35 cellular contexts compared by ENCODE assay signal in genomic region chr7:155387066-155387620, GRCh38.
"Had no signal": no experiment of that assay in that cellular context is flagged by ENCODE, and none has a peak within 500 bp of the region (broad histone marks: within the 10 kb centered on the region; RNA-seq: fewer than 3 reads in every experiment).

No MANE protein-coding gene starts in this region.

- DNase-seq: activated B cell treated with CpG ODN at 0.5 μM for 24 hours; activated CD4-positive, alpha-beta memory T cell treated with anti-CD3 and anti-CD28 coated beads for 36 hours; activated CD4-positive, alpha-beta T cell treated with anti-CD3 and anti-CD28 coated beads for 4 hours; activated CD4-positive, alpha-beta T cell treated with anti-CD3 and anti-CD28 coated beads, Interleukin-2, amount 10 ng/mL, durations not matched to agents 24 days and 14 days; activated CD4-positive, alpha-beta T cell treated with anti-CD3 and anti-CD28 coated beads, Interleukin-2, amount 50 U/mL, for 1 hour; activated CD4-positive, alpha-beta T cell treated with anti-CD3 and anti-CD28 coated beads, Interleukin-2, amount 50 U/mL, for 4 hours; activated CD4-positive, CD25-positive, alpha-beta regulatory T cell treated with anti-CD3 and anti-CD28 coated beads, Interleukin-2, amount 50 U/mL, for 72 hours; activated CD8-positive, alpha-beta memory T cell treated with anti-CD3 and anti-CD28 coated beads, Interleukin-2, amount 50 U/mL, for 4 hours; activated CD8-positive, alpha-beta T cell treated with anti-CD3 and anti-CD28 coated beads for 36 hours; activated effector memory CD4-positive, alpha-beta T cell treated with anti-CD3 and anti-CD28 coated beads, Interleukin-2, amount 50 U/mL, for 16 hours; activated gamma-delta T cell treated with Interleukin-2 at 50 U/mL for 16 hours; activated naive CD4-positive, alpha-beta T cell; activated naive CD4-positive, alpha-beta T cell treated with anti-CD3 and anti-CD28 coated beads for 36 hours; activated naive CD4-positive, alpha-beta T cell treated with anti-CD3 and anti-CD28 coated beads, Interleukin-2, amount 50 U/mL, for 16 hours; activated naive CD8-positive, alpha-beta T cell treated with anti-CD3 and anti-CD28 coated beads for 36 hours; activated T-cell treated with anti-CD3 and anti-CD28 coated beads for 4 hours; activated T-cell treated with anti-CD3 and anti-CD28 coated beads, Interleukin-2, amount 50 U/mL, for 1 hour; activated T-cell treated with anti-CD3 and anti-CD28 coated beads, Interleukin-2, amount 50 U/mL, for 4 hours; activated T-cell treated with anti-CD3 and anti-CD28 coated beads, Interleukin-2, amount 50 U/mL, for 72 hours; adrenal gland; amniotic stem cell; central memory CD4-positive, alpha-beta T cell; SW 1271; T-helper 1 cell; T-helper 2 cell; T-helper 9 cell had no signal

- ATAC-seq: activated CD8-positive, alpha-beta T cell treated with anti-CD3 and anti-CD28 coated beads for 36 hours; activated naive CD4-positive, alpha-beta T cell treated with anti-CD3 and anti-CD28 coated beads, Interleukin-2, amount 50 U/mL, for 72 hours; activated T-cell treated with anti-CD3 and anti-CD28 coated beads, Interleukin-2, amount 50 U/mL, for 4 hours; activated T-cell treated with anti-CD3 and anti-CD28 coated beads, Interleukin-2, amount 50 U/mL, for 72 hours; activated T-helper 17 cell treated with anti-CD3 and anti-CD28 coated beads, Interleukin-2, amount 50 U/mL, for 72 hours had no signal

- H3K9me3 ChIP-seq: adrenal gland, ascending aorta had no signal

- H3K36me3 ChIP-seq: adrenal gland, ascending aorta, cardiac muscle cell had no signal

- H3K4me3 Mint-ChIP-seq: activated B cell treated with CpG ODN at 0.5 μM for 24 hours; activated CD4-positive, alpha-beta memory T cell treated with anti-CD3 and anti-CD28 coated beads for 36 hours; activated CD4-positive, alpha-beta T cell treated with anti-CD3 and anti-CD28 coated beads, Interleukin-2, amount 10 ng/mL, durations not matched to agents 24 days and 14 days; activated CD8-positive, alpha-beta T cell treated with anti-CD3 and anti-CD28 coated beads for 36 hours; activated naive CD4-positive, alpha-beta T cell treated with anti-CD3 and anti-CD28 coated beads for 36 hours; activated naive CD8-positive, alpha-beta T cell treated with anti-CD3 and anti-CD28 coated beads for 36 hours; activated T-cell treated with anti-CD3 and anti-CD28 coated beads, Interleukin-2, amount 50 U/mL, for 4 hours; activated T-cell treated with anti-CD3 and anti-CD28 coated beads, Interleukin-2, amount 50 U/mL, for 72 hours; activated T-helper 1 cell treated with anti-CD3 and anti-CD28 coated beads, Interleukin-12 subunit alpha, Interleukin-12 subunit beta, Interleukin-2, Interleukin-4 antibody, amounts not matched to agents 30 ng/mL and 10 ng/mL and 1 ng/mL, durations not matched to agents 14 hours and 24 hours and 36 hours; activated T-helper 17 cell treated with anti-CD3 and anti-CD28 coated beads, Interleukin-2, amount 50 U/mL, for 72 hours; brain; T-helper 1 cell treated with Interleukin-12 subunit alpha and Interleukin-12 subunit beta and Interleukin-4 antibody, amounts not matched to agents 30 μg/mL and 1 μg/mL, for 36 hours; T-helper 2 cell treated with Interferon-gamma antibody and Interleukin-4, amounts not matched to agents 5 μg/mL and 100 μg/mL, for 36 hours had no signal

- H3K27ac Mint-ChIP-seq: activated B cell treated with CpG ODN at 0.5 μM for 24 hours; activated CD4-positive, alpha-beta memory T cell treated with anti-CD3 and anti-CD28 coated beads for 36 hours; activated CD4-positive, alpha-beta T cell treated with anti-CD3 and anti-CD28 coated beads, Interleukin-2, amount 10 ng/mL, durations not matched to agents 24 days and 14 days; activated CD8-positive, alpha-beta T cell treated with anti-CD3 and anti-CD28 coated beads for 36 hours; activated naive CD4-positive, alpha-beta T cell treated with anti-CD3 and anti-CD28 coated beads for 36 hours; activated naive CD8-positive, alpha-beta T cell treated with anti-CD3 and anti-CD28 coated beads for 36 hours; activated T-cell treated with anti-CD3 and anti-CD28 coated beads, Interleukin-2, amount 50 U/mL, for 72 hours; activated T-helper 1 cell treated with anti-CD3 and anti-CD28 coated beads, Interleukin-12 subunit alpha, Interleukin-12 subunit beta, Interleukin-2, Interleukin-4 antibody, amounts not matched to agents 30 ng/mL and 10 ng/mL and 1 ng/mL, durations not matched to agents 14 hours and 24 hours and 36 hours; activated T-helper 17 cell treated with anti-CD3 and anti-CD28 coated beads, Interleukin-2, amount 50 U/mL, for 72 hours; brain; T-helper 1 cell treated with Interleukin-12 subunit alpha and Interleukin-12 subunit beta and Interleukin-4 antibody, amounts not matched to agents 30 μg/mL and 1 μg/mL, for 36 hours; T-helper 2 cell treated with Interferon-gamma antibody and Interleukin-4, amounts not matched to agents 5 μg/mL and 100 μg/mL, for 36 hours had no signal

- H3K9me3 Mint-ChIP-seq: activated B cell treated with CpG ODN at 0.5 μM for 24 hours; activated CD4-positive, alpha-beta memory T cell treated with anti-CD3 and anti-CD28 coated beads for 36 hours; activated CD4-positive, alpha-beta T cell treated with anti-CD3 and anti-CD28 coated beads, Interleukin-2, amount 10 ng/mL, durations not matched to agents 24 days and 14 days; activated CD8-positive, alpha-beta T cell treated with anti-CD3 and anti-CD28 coated beads for 36 hours; activated naive CD4-positive, alpha-beta T cell treated with anti-CD3 and anti-CD28 coated beads for 36 hours; activated naive CD4-positive, alpha-beta T cell treated with anti-CD3 and anti-CD28 coated beads, Interleukin-2, amount 50 U/mL, for 72 hours; activated naive CD8-positive, alpha-beta T cell treated with anti-CD3 and anti-CD28 coated beads for 36 hours; activated T-cell treated with anti-CD3 and anti-CD28 coated beads, Interleukin-2, amount 50 U/mL, for 4 hours; activated T-cell treated with anti-CD3 and anti-CD28 coated beads, Interleukin-2, amount 50 U/mL, for 72 hours; activated T-helper 1 cell treated with anti-CD3 and anti-CD28 coated beads, Interleukin-12 subunit alpha, Interleukin-12 subunit beta, Interleukin-2, Interleukin-4 antibody, amounts not matched to agents 30 ng/mL and 10 ng/mL and 1 ng/mL, durations not matched to agents 14 hours and 24 hours and 36 hours; activated T-helper 17 cell treated with anti-CD3 and anti-CD28 coated beads, Interleukin-2, amount 50 U/mL, for 72 hours; T-helper 1 cell treated with Interleukin-12 subunit alpha and Interleukin-12 subunit beta and Interleukin-4 antibody, amounts not matched to agents 30 μg/mL and 1 μg/mL, for 36 hours; T-helper 2 cell treated with Interferon-gamma antibody and Interleukin-4, amounts not matched to agents 5 μg/mL and 100 μg/mL, for 36 hours had no signal

- H3K4me3 ChIP-seq: adrenal gland, ascending aorta, cardiac muscle cell had no signal

- H3K4me1 Mint-ChIP-seq: activated B cell treated with CpG ODN at 0.5 μM for 24 hours; activated CD4-positive, alpha-beta T cell treated with anti-CD3 and anti-CD28 coated beads, Interleukin-2, amount 10 ng/mL, durations not matched to agents 24 days and 14 days; activated naive CD8-positive, alpha-beta T cell treated with anti-CD3 and anti-CD28 coated beads for 36 hours had no signal

- H3K36me3 Mint-ChIP-seq: activated CD4-positive, alpha-beta memory T cell treated with anti-CD3 and anti-CD28 coated beads for 36 hours; activated naive CD4-positive, alpha-beta T cell treated with anti-CD3 and anti-CD28 coated beads, Interleukin-2, amount 50 U/mL, for 72 hours; activated naive CD8-positive, alpha-beta T cell treated with anti-CD3 and anti-CD28 coated beads for 36 hours; brain had no signal

- H3K27ac ChIP-seq: adrenal gland, ascending aorta, cardiac muscle cell, VCaP had no signal
